Comparison of ENCODE assay signal across 9 cellular contexts in genomic region chr3:17039579-17039978, GRCh38.
DNase-seq lines count a peak whose midpoint lies in the region; ATAC-seq, FAIRE-seq and TF ChIP-seq lines count a peak whose summit lies in the region.
"Had no signal": no experiment of that assay in that cellular context is flagged by ENCODE, and none has a peak within 500 bp of the region (broad histone marks: within the 10 kb centered on the region; RNA-seq: fewer than 3 reads in every experiment).

No MANE protein-coding gene starts in this region.

- peak; percentile 97 for FAIRE-seq in astrocyte (lab: Jason Lieb, UNC)

- no peak overlapping the region for H3K4me3 Mint-ChIP-seq in astrocyte (ENCODE audit: unreplicated experiment)

- no peak overlapping the region for H2AFZ ChIP-seq in astrocyte (ENCODE audit: low read depth, low read length)

- H3K27me3 ChIP-seq in BJ (ENCODE audit: control insufficient read depth, insufficient read depth, low read length) (no peaks in the 10 kb centered on the region), astrocyte (ENCODE audit: insufficient read depth, low read length) (no peaks in the 10 kb centered on the region)

- no peaks in the 10 kb centered on the region for H3K9me3 Mint-ChIP-seq in astrocyte (ENCODE audit: unreplicated experiment)

- no peak overlapping the region for H3K4me3 ChIP-seq in BJ (ENCODE audit: low read depth, low read length)
- H3K4me3 ChIP-seq in astrocyte (ENCODE audit: insufficient read depth, low read depth, low read length), result no peak overlapping the region

- peak; percentile 79 for DNase-seq in BJ (ENCODE audit: low read depth)
- DNase-seq in HT-29 (ENCODE audit: low spot score), result peak; percentile 72
- DNase-seq in astrocyte (ENCODE audit: low read depth), result peak; percentile 96
- DNase-seq in left colon, result no peak
- no peak for DNase-seq in middle frontal gyrus (ENCODE audit: extremely low spot score, low spot score)
- DNase-seq: WERI-Rb-1 had no signal

- no peak overlapping the region for H3K9ac ChIP-seq in astrocyte (ENCODE audit: low read length)

- H3K79me2 ChIP-seq in astrocyte (ENCODE audit: insufficient read depth, low read length), result no peaks in the 10 kb centered on the region

- H4K20me1 ChIP-seq in astrocyte (ENCODE audit: insufficient read depth, low read length), result no peaks in the 10 kb centered on the region

- peaks cover 27% of the 10 kb centered on the region for H3K4me1 ChIP-seq in astrocyte (ENCODE audit: insufficient read depth, low read length)

- H3K9me3 ChIP-seq in astrocyte (ENCODE audit: insufficient read depth, low read depth, low read length), result no peaks in the 10 kb centered on the region

- TF ChIP-seq CTCF in BJ (IDR thresholded peaks at IDR 0.05; ENCODE audit: insufficient read depth, low read depth, low read length), result peak; percentile 19; the same call in 1 of the 2 replicates
- no peak for TF ChIP-seq CTCF in astrocyte (IDR thresholded peaks at IDR 0.05; ENCODE audit: insufficient read depth, low read depth, low read length)

- H3K27ac ChIP-seq in astrocyte (ENCODE audit: low read depth, low read length), result peak overlapping the region; percentile 73
- H3K27ac ChIP-seq: WERI-Rb-1 had no signal

- CTCF ChIA-PET in BJ (lab: Yijun Ruan, JAX), result interaction anchor here (1.2 to 2.5 kb wide), 5 partner anchors 13 to 439 kb away, joined by 3 to 11 read pairs (median 4); partner anchors contain the start of gene PLCL2

- peak overlapping the region; percentile 29 for H3K4me2 ChIP-seq in astrocyte (ENCODE audit: low read length)

- no peaks in the 10 kb centered on the region for H3K36me3 Mint-ChIP-seq in astrocyte (ENCODE audit: low read depth, unreplicated experiment)

- intact Hi-C loops in left colon (cut with DNase I, micrococcal nuclease), result no loop called here

- ATAC-seq in left colon, result peak; percentile 67
- no peak for ATAC-seq in HG03571 (IDR thresholded peaks at IDR 0.05; ENCODE audit: unreplicated experiment)
- ATAC-seq in GM19452 (IDR thresholded peaks at IDR 0.05; ENCODE audit: unreplicated experiment), result no peak
- ATAC-seq in HG03039 (IDR thresholded peaks at IDR 0.05; ENCODE audit: unreplicated experiment), result no peak

- POLR2A ChIA-PET in BJ (lab: Charles Lee), result no interaction called here

- H3K27me3 Mint-ChIP-seq in astrocyte (ENCODE audit: low read depth, unreplicated experiment), result no peaks in the 10 kb centered on the region

- no peak overlapping the region for H3K27ac Mint-ChIP-seq in astrocyte (ENCODE audit: unreplicated experiment)

- H3K36me3 ChIP-seq in BJ (ENCODE audit: control insufficient read depth, insufficient read depth, low read length) (peaks cover 2% of the 10 kb centered on the region; the same call in 1 of the 2 replicates), astrocyte (ENCODE audit: insufficient read depth, low read length) (no peaks in the 10 kb centered on the region)
- H3K36me3 ChIP-seq: WERI-Rb-1 had no signal

- H3K4me1 Mint-ChIP-seq in astrocyte (ENCODE audit: low read depth, unreplicated experiment), result peaks cover 6% of the 10 kb centered on the region

Comparison
In these comparisons a context has a peak if more than half of its experiments do, and no peak if none do; other contexts are left out.
1. DNase-seq: peak in BJ (single experiment), HT-29 (single experiment) and astrocyte (single experiment); none in left colon (0 of 2) and middle frontal gyrus (single experiment).